ENCODE assay signal across 11 cellular contexts in the genomic region with DNA sequence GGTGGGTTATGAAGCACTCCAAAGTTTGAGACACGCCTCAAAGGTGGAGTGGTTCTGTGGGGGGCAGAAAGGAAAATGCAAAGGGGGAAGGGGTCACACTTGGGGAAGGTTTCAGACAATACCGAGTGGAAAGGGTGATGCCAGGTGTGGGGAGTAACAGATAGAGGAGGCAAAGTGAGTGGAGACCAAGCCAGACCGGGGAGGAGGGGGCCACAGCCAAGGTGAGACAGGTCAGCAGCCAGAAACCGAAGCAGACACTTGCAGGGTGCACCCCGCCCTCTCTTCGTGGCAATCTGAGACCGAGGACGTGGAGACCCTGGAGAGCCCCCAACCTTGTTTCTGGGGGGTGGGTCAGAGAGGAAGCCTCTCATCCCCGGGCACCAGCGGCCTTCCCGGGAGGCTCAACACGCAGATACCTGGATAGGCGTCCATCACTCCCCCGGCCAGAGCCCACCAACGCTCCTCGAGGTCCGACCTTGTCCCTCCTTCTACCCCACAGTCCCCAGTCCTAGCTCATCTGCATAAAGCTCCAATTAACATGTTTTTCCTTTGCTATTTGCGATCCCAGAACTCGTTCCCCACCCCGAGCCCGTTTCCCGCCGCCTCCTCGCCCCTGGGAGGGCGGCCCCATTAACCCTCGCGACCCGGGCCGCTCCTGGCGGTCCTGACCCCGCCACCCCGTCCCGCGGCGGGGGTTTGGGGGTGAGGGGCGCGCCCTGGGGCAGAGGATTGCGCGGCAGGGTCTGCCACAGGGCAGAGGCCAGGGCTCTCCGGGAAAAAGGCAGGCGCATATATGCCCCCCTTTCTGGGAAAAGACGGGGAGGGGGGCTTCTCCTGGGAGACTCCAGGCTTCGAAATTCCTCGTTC. TPM values are rescaled to one million over a fixed set of nuclear protein-coding genes. Genes with fewer than 3 reads are reported as not detected.
DNase-seq lines count a peak whose midpoint lies in the region; TF ChIP-seq lines count a peak whose summit lies in the region.
"Had no signal": no experiment of that assay in that cellular context is flagged by ENCODE, and none has a peak within 500 bp of the region (broad histone marks: within the 10 kb centered on the region; RNA-seq: fewer than 3 reads in every experiment).

No MANE protein-coding gene starts in this region.

- H3K4me3 ChIP-seq in OCI-LY7 (ENCODE audit: low read depth, low read length, poor library complexity, severe bottlenecking): peak overlapping the region; percentile 49
- H3K4me3 ChIP-seq in fibroblast of villous mesenchyme (ENCODE audit: low read depth, low read length): peak overlapping the region; percentile 44
- H3K4me3 ChIP-seq: ovary had no signal

- TF ChIP-seq CTCF in OCI-LY7 (conservative IDR thresholded peaks at IDR 0.05; ENCODE audit: low read length) (no peak), fibroblast of villous mesenchyme (IDR thresholded peaks at IDR 0.05; ENCODE audit: insufficient read depth, low read depth, low read length) (no peak)

- intact Hi-C loops in OCI-LY7 (cut with micrococcal nuclease; ENCODE audit: unreplicated experiment): loop anchor here (2.0 kb wide), 1 partner anchor 21 kb away; the partner anchor contains the start of gene RTN4RL2

- no peak overlapping the region for H3K27ac ChIP-seq in OCI-LY7 (ENCODE audit: low read depth, low read length, poor library complexity, severe bottlenecking)
- H3K27ac ChIP-seq: ovary had no signal

- peak overlapping the region; percentile 67 for H3K9ac ChIP-seq in ES-I3 (ENCODE audit: low read depth, low read length)

- DNase-seq in OCI-LY7 (ENCODE audit: low spot score) (no peak), fibroblast of villous mesenchyme (ENCODE audit: low read depth) (no peak), retina (peak; percentile 52), A172 (ENCODE audit: low spot score) (no peak)
- DNase-seq in activated CD8-positive, alpha-beta memory T cell treated with anti-CD3 and anti-CD28 coated beads, Interleukin-2, amount 50 U/mL, for 4 hours: no peak
- DNase-seq in activated T-cell treated with anti-CD3 and anti-CD28 coated beads, Interleukin-2, amount 50 U/mL, for 1 hour: no peak
- DNase-seq: MV-4-11 had no signal

- no peaks in the 10 kb centered on the region for H3K9me3 ChIP-seq in ES-I3 (ENCODE audit: control insufficient read depth, insufficient read depth, low read length)
- no peaks in the 10 kb centered on the region for H3K9me3 ChIP-seq in OCI-LY7 (ENCODE audit: low read length)
- H3K9me3 ChIP-seq: ovary had no signal

- H3K79me2 ChIP-seq in OCI-LY7 (ENCODE audit: insufficient read depth, low read depth, low read length): no peaks in the 10 kb centered on the region

- CTCF ChIA-PET in OCI-LY7 (lab: Charles Lee; ENCODE audit: unreplicated experiment): interaction anchor here (1.2 to 1.9 kb wide), 2 partner anchors 12 to 25 kb away, joined by 5 to 14 read pairs; no protein-coding TSS in a partner anchor

- no peaks in the 10 kb centered on the region for H3K9me2 ChIP-seq in OCI-LY7 (ENCODE audit: insufficient read depth, low read length)

- POLR2A ChIA-PET in OCI-LY7 (lab: Charles Lee): interaction anchor here (0.6 to 1.0 kb wide), 3 partner anchors 9 to 311 kb away, joined by 3 read pairs; no protein-coding TSS in a partner anchor

- H3K4me2 ChIP-seq in OCI-LY7 (ENCODE audit: low read length): peak overlapping the region; percentile 74

- H2AFZ ChIP-seq in OCI-LY7 (ENCODE audit: low read length): no peak overlapping the region

- H3K4me1 ChIP-seq in ES-I3 (ENCODE audit: insufficient read depth, low read length): peaks cover 16% of the 10 kb centered on the region
- peaks cover 62% of the 10 kb centered on the region for H3K4me1 ChIP-seq in OCI-LY7 (ENCODE audit: insufficient read depth, low read length, poor library complexity, severe bottlenecking)

- BruUV-seq in OCI-LY7 (replicated peaks; lab: Mats Ljungman, UMichigan): no TSS peak

- H4K20me1 ChIP-seq in OCI-LY7 (ENCODE audit: insufficient read depth, low read length): no peaks in the 10 kb centered on the region

- H3K36me3 ChIP-seq in ES-I3 (ENCODE audit: insufficient read depth, low read length): no peaks in the 10 kb centered on the region
- peaks cover 32% of the 10 kb centered on the region for H3K36me3 ChIP-seq in OCI-LY7 (ENCODE audit: insufficient read depth, low read length)
- H3K36me3 ChIP-seq: ovary had no signal

RNA-seq across cellular contexts. Expression of gene RTN4RL2, which starts 21.8 kb away (rescaled TPM):
- 0.25 and 0.41 TPM in 2 replicates for total RNA-seq in OCI-LY7 (2014; rRNA removed; shearing (Covaris generic))
- 2.3 and 4.2 TPM in 2 replicates for total RNA-seq in OCI-LY7 (2022)
- not detected in 2 replicates for total RNA-seq in fibroblast of villous mesenchyme
- 0.64 and 1.6 TPM in 2 replicates for total RNA-seq in A172 (2014; rRNA removed; shearing (Covaris generic))
- total RNA-seq: dermis microvascular lymphatic vessel endothelial cell had no signal

RNA-seq across cellular contexts. Expression of gene SLC43A1, which starts 33.4 kb away (rescaled TPM):
- total RNA-seq in OCI-LY7 (2014; rRNA removed; shearing (Covaris generic)): 47.1 and 61.1 TPM in 2 replicates
- total RNA-seq in OCI-LY7 (2022): 78.6 and 87.0 TPM in 2 replicates
- total RNA-seq in fibroblast of villous mesenchyme: 6.0 and 9.3 TPM in 2 replicates
- total RNA-seq in A172 (2014; rRNA removed; shearing (Covaris generic)): 3.4 and 5.2 TPM in 2 replicates

RNA-seq across cellular contexts. Expression of gene TIMM10, which starts 48.4 kb away (rescaled TPM):
- 163 and 195 TPM in 2 replicates for total RNA-seq in OCI-LY7 (2014; rRNA removed; shearing (Covaris generic))
- total RNA-seq in OCI-LY7 (2022): 204 and 258 TPM in 2 replicates
- total RNA-seq in fibroblast of villous mesenchyme: 27.7 and 39.3 TPM in 2 replicates
- 59.7 and 95.9 TPM in 2 replicates for total RNA-seq in A172 (2014; rRNA removed; shearing (Covaris generic))

RNA-seq across cellular contexts. Expression of gene SLC43A3, which starts 55.2 kb away (rescaled TPM):
- total RNA-seq in OCI-LY7 (2014; rRNA removed; shearing (Covaris generic)): 38.4 and 41.3 TPM in 2 replicates
- total RNA-seq in OCI-LY7 (2022): 55.5 and 62.1 TPM in 2 replicates
- 16.4 and 26.3 TPM in 2 replicates for total RNA-seq in fibroblast of villous mesenchyme
- 18.4 and 20.5 TPM in 2 replicates for total RNA-seq in A172 (2014; rRNA removed; shearing (Covaris generic))

RNA-seq across cellular contexts. Expression of gene SMTNL1, which starts 55.2 kb away (rescaled TPM):
- total RNA-seq in OCI-LY7 (2014; rRNA removed; shearing (Covaris generic)): not detected in 2 replicates
- total RNA-seq in OCI-LY7 (2022) (not detected in 2 replicates), fibroblast of villous mesenchyme (not detected in 2 replicates)
- not detected in 2 replicates for total RNA-seq in A172 (2014; rRNA removed; shearing (Covaris generic))
- total RNA-seq: dermis microvascular lymphatic vessel endothelial cell, H4, ovary had no signal
